Comparison of ENCODE assay signal across 28 cellular contexts in genomic region chr4:144411119-144411518, GRCh38.
DNase-seq lines count a peak whose midpoint lies in the region; ATAC-seq, FAIRE-seq and TF ChIP-seq lines count a peak whose summit lies in the region.
"Had no signal": no experiment of that assay in that cellular context is flagged by ENCODE, and none has a peak within 500 bp of the region (broad histone marks: within the 10 kb centered on the region; RNA-seq: fewer than 3 reads in every experiment).

No MANE protein-coding gene starts in this region.

- no peak for TF ChIP-seq CTCF in psoas muscle (IDR thresholded peaks at IDR 0.05)

- FAIRE-seq in GM12892 (lab: Jason Lieb, UNC): peak; percentile 78
- FAIRE-seq: A549, H1, pancreas had no signal

- H3K36me3 ChIP-seq in psoas muscle (ENCODE audit: insufficient read depth in 1 of 2, low read depth in 1 of 2): no peaks in the 10 kb centered on the region
- H3K36me3 ChIP-seq: BLaER1, heart right ventricle, left ventricle myocardium inferior, pancreas had no signal

- H3K9me3 ChIP-seq in psoas muscle: no peaks in the 10 kb centered on the region
- H3K9me3 ChIP-seq: A549, BLaER1, heart right ventricle, left ventricle myocardium inferior, pancreas had no signal

- no peak for TF ChIP-seq POLR2A in GM12892 (IDR thresholded peaks at IDR 0.05; ENCODE audit: low read depth, low read length)

- 50 to 85% (median 62%) methylated on average over 1 of the region's 1 CpG for WGBS in psoas muscle, 3 donors

- intact Hi-C loops in psoas muscle (cut with DNase I): no loop called here

- ATAC-seq in GM19351 (IDR thresholded peaks at IDR 0.05; ENCODE audit: unreplicated experiment) (peak; percentile 58), HG02623 (IDR thresholded peaks at IDR 0.05; ENCODE audit: unreplicated experiment) (peak; percentile 69), HG03354 (IDR thresholded peaks at IDR 0.05; ENCODE audit: poor library complexity, severe bottlenecking, unreplicated experiment) (peak; percentile 48), psoas muscle (no peak)
- ATAC-seq: A549; activated CD4-positive, CD25-positive, alpha-beta regulatory T cell treated with anti-CD3 and anti-CD28 coated beads, Interleukin-2, amount 50 U/mL, for 24 hours; activated CD8-positive, alpha-beta T cell treated with anti-CD3 and anti-CD28 coated beads for 36 hours; heart right ventricle; pancreas; stimulated activated effector memory CD8-positive, alpha-beta T cell treated with anti-CD3 and anti-CD28 coated beads, Interleukin-12 subunit alpha, Interleukin-12 subunit beta, amount 100 ng/mL, for 72 hours had no signal

- no peak overlapping the region for H3K27ac ChIP-seq in psoas muscle
- H3K27ac ChIP-seq: A549, BLaER1, heart right ventricle, left ventricle myocardium inferior, pancreas had no signal

- H3K4me3 ChIP-seq in psoas muscle: no peak overlapping the region
- H3K4me3 ChIP-seq: A549, BLaER1, heart right ventricle, left ventricle myocardium inferior, pancreas had no signal

- no peaks in the 10 kb centered on the region for H3K27me3 ChIP-seq in psoas muscle (ENCODE audit: insufficient read depth in 3 of 3, low read length in 2 of 3)
- H3K27me3 ChIP-seq: BLaER1, heart right ventricle, pancreas had no signal

- DNase-seq in GM12892 (ENCODE audit: insufficient read length) (no peak), activated gamma-delta T cell (lab: John Stamatoyannopoulos, UW) (no peak), COLO668 (lab: John Stamatoyannopoulos, UW; ENCODE audit: unreplicated experiment) (no peak), psoas muscle (no peak), iPS-NIHi11 (ENCODE audit: low spot score) (no peak)
- DNase-seq: activated CD8-positive, alpha-beta T cell treated with anti-CD3 and anti-CD28 coated beads for 36 hours; activated naive CD4-positive, alpha-beta T cell; caudate nucleus; heart right ventricle; immature natural killer cell; KG1; left ventricle myocardium inferior; midbrain; MV-4-11; NCI-H1694 treated with DMSO at 0.1 percent for 48 hours; NCI-H446 treated with DMSO at 0.1 percent for 48 hours; NK-92 treated with Interleukin-12 subunit alpha and Interleukin-12 subunit beta, amount 100 ng/mL, for 24 hours; pancreas; RPMI8226; T1000 had no signal

- H3K4me1 ChIP-seq in psoas muscle: no peaks in the 10 kb centered on the region
- H3K4me1 ChIP-seq: A549, BLaER1, heart right ventricle, left ventricle myocardium inferior, pancreas had no signal

Comparison
In these comparisons a context has a peak if more than half of its experiments do, and no peak if none do; other contexts are left out.
1. ATAC-seq: peak in GM19351 (single experiment), HG02623 (single experiment) and HG03354 (single experiment); none in psoas muscle (0 of 4).